Comparison of ENCODE assay signal across 20 cellular contexts in genomic region chr12:13591488-13591887, GRCh38.
"Had no signal": no experiment of that assay in that cellular context is flagged by ENCODE, and none has a peak within 500 bp of the region (broad histone marks: within the 10 kb centered on the region; RNA-seq: fewer than 3 reads in every experiment).

No MANE protein-coding gene starts in this region.

- ATAC-seq: effector memory CD8-positive, alpha-beta T cell; foreskin keratinocyte; left colon; natural killer cell treated with Interleukin-12 subunit alpha and Interleukin-12 subunit beta and Interleukin-15 and Interleukin-18, amount 100 ng/mL, for 72 hours; sciatic nerve; stimulated activated naive CD8-positive, alpha-beta T cell treated with anti-CD3 and anti-CD28 coated beads, Interleukin-15, amount 100 ng/mL, for 72 hours had no signal

- H3K4me1 ChIP-seq: foreskin keratinocyte, testis, tibial nerve had no signal

- H3K27me3 ChIP-seq: foreskin keratinocyte, neural progenitor cell, ovary, testis, tibial nerve had no signal

- H3K27ac ChIP-seq: foreskin keratinocyte, neural progenitor cell, ovary, testis, tibial nerve had no signal

- DNase-seq: effector memory CD8-positive, alpha-beta T cell; erythroblast; foreskin keratinocyte; immature natural killer cell; kidney; left colon; midbrain; nucleus accumbens; ovary; retina; stimulated activated CD4-positive, alpha-beta T cell treated with anti-CD3 and anti-CD28 coated beads, Interleukin-2, amount 100 ng/mL, for 24 hours; stimulated activated CD4-positive, alpha-beta T cell treated with anti-CD3 and anti-CD28 coated beads, Interleukin-4, amount 100 ng/mL, for 4 hours; stimulated activated naive B cell treated with anti-CD40 and anti-IgM and Interleukin-4, amounts not matched to agents 10 μg/mL and 1 μg/mL and 100 μg/mL, for 72 hours; stimulated activated naive CD8-positive, alpha-beta T cell treated with anti-CD3 and anti-CD28 coated beads, Interleukin-15, amount 100 ng/mL, for 72 hours; testis had no signal

- H3K4me2 ChIP-seq: neural progenitor cell had no signal

- FAIRE-seq: endothelial cell of umbilical vein, kidney had no signal

- H3K9ac ChIP-seq: neural progenitor cell had no signal

- H3K36me3 ChIP-seq: neural progenitor cell, ovary, tibial nerve had no signal

- H2AFZ ChIP-seq: neural progenitor cell had no signal

- H3K4me3 ChIP-seq: neural progenitor cell, ovary, testis, tibial nerve had no signal

- H3K9me3 ChIP-seq: ovary, testis, tibial nerve had no signal
